ENCODE assay signal across 8 cellular contexts in the genomic region with DNA sequence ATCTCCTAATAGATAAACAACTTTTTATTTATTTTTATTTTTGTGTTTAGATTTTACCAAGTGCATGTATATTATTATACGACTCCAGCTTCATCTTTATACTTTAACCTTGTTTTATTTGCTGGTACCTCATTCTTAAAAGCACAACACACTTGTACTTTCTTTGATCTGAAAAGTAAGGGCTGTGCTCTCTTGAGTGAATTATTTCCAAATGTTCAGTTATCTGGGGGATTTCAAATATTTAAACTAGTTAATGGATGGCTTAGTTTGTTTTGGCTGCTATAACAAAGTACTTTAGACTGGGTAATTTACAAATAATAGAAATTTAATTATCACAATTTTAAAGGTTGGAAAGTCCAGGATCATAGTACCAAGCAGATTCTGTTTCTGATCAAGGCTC.
"Had no signal": no experiment of that assay in that cellular context is flagged by ENCODE, and none has a peak within 500 bp of the region (broad histone marks: within the 10 kb centered on the region; RNA-seq: fewer than 3 reads in every experiment).

No MANE protein-coding gene starts in this region.

- H3K9ac ChIP-seq: KMS-11 had no signal

- DNase-seq: H9, HCEC 1CT, KBM-7 had no signal

- H3K4me3 ChIP-seq: GM23338 had no signal

- FAIRE-seq: H1, H54, HTR-8/SVneo had no signal

- H3K27ac ChIP-seq: KMS-11 had no signal

- H2AFZ ChIP-seq: GM23338 had no signal

- H3K4me2 ChIP-seq: GM23338, KMS-11 had no signal

- ATAC-seq: GM23338 had no signal
